Comparison of ENCODE assay signal across 10 cellular contexts in the genomic region with DNA sequence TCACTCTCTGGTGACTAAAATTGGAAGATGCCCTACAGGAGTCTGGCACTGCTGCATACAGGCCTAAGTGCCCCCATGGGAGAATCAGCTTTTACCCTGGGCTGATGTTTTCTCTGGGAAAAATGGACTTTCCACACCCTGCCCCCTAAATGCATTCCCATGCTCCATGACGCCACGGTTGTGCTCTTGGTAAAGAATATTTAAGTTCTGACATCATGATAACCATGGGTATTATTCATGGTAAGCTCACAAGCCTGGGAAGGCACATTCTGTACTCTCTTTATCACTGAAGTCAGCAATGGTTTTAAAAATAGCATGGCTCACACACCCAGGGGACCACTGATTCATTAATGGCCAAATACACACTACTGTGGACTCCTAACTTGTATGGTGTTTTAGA. TPM values are rescaled to one million over a fixed set of nuclear protein-coding genes. Genes with fewer than 3 reads are reported as not detected.
DNase-seq lines count a peak whose midpoint lies in the region; ATAC-seq and TF ChIP-seq lines count a peak whose summit lies in the region.
"Had no signal": no experiment of that assay in that cellular context is flagged by ENCODE, and none has a peak within 500 bp of the region (broad histone marks: within the 10 kb centered on the region; RNA-seq: fewer than 3 reads in every experiment).

No MANE protein-coding gene starts in this region.

- peak; percentile 92 for TF ChIP-seq EP300 in gastroesophageal sphincter (IDR thresholded peaks at IDR 0.05)

- H3K27ac ChIP-seq in gastroesophageal sphincter, result peak overlapping the region; percentile 51 to 76 (median 66)
- peak overlapping the region; percentile 89 for H3K27ac ChIP-seq in psoas muscle

- 57% methylated on average over 2 of the region's 2 CpGs; no CpG with 5 or more reads in 1 of the 2 donors for WGBS in gastroesophageal sphincter (ENCODE audit: low coverage in 1 of 2), 2 donors
- 5 to 18% (median 16%) methylated on average over 2 of the region's 2 CpGs for WGBS in psoas muscle, 3 donors

- TF ChIP-seq CTCF in AG10803 (conservative IDR thresholded peaks at IDR 0.05; ENCODE audit: low read length) (no peak), gastroesophageal sphincter (IDR thresholded peaks at IDR 0.05) (no peak), psoas muscle (IDR thresholded peaks at IDR 0.05) (no peak)

- H3K4me1 ChIP-seq in gastroesophageal sphincter (peaks cover 11 to 82% (median 32%) of the 10 kb centered on the region in 3 donors), psoas muscle (peaks cover 95% of the 10 kb centered on the region)

- TF ChIP-seq POLR2A in gastroesophageal sphincter (IDR thresholded peaks at IDR 0.05), result no peak

- peak; percentile 73 for ATAC-seq in gastroesophageal sphincter
- ATAC-seq in psoas muscle, result peak; percentile 77 to 84 (median 84)

- peak; percentile 85 for DNase-seq in AG10803 (ENCODE audit: low read depth)
- peak; percentile 99 for DNase-seq in amniotic epithelial cell (ENCODE audit: low read depth)
- DNase-seq in psoas muscle, result peak in 1 of 2 donors; percentile 70
- no peak for DNase-seq in OCI-M2 (lab: John Stamatoyannopoulos, UW; ENCODE audit: unreplicated experiment)
- DNase-seq in NCI-H1417 treated with DMSO at 0.1 percent for 48 hours (lab: John Stamatoyannopoulos, UW), result no peak
- no peak for DNase-seq in HuH-7.5 (ENCODE audit: low spot score)
- no peak for DNase-seq in NCI-H1436 (lab: John Stamatoyannopoulos, UW)
- DNase-seq: activated CD4-positive, alpha-beta memory T cell treated with anti-CD3 and anti-CD28 coated beads for 36 hours; CD4-positive, CD25-positive, alpha-beta regulatory T cell had no signal

- H3K36me3 ChIP-seq in gastroesophageal sphincter, result no peaks in the 10 kb centered on the region
- H3K36me3 ChIP-seq in psoas muscle (ENCODE audit: insufficient read depth in 1 of 2, low read depth in 1 of 2), result no peaks in the 10 kb centered on the region

- intact Hi-C loops in psoas muscle (cut with DNase I), result loop anchor here (5.0 kb wide), 2 partner anchors 42 to 663 kb away; partner anchors contain the start of gene SLC37A3 (in 1 of the 2)

- no peak overlapping the region for H3K4me3 ChIP-seq in AG10803 (ENCODE audit: low read length)
- no peak overlapping the region for H3K4me3 ChIP-seq in gastroesophageal sphincter
- H3K4me3 ChIP-seq in psoas muscle, result no peak overlapping the region

- H3K27me3 ChIP-seq in gastroesophageal sphincter (no peaks in the 10 kb centered on the region), psoas muscle (ENCODE audit: insufficient read depth in 3 of 3, low read length in 2 of 3) (no peaks in the 10 kb centered on the region)

- H3K9me3 ChIP-seq in gastroesophageal sphincter (no peaks in the 10 kb centered on the region), psoas muscle (no peaks in the 10 kb centered on the region)

RNA-seq across cellular contexts. Expression of gene HIPK2, which starts 43.4 kb away (rescaled TPM):
- total RNA-seq in gastroesophageal sphincter (10 to 100 TPM; 17.9 to 35.9 (median 22.4) TPM), psoas muscle (100 to 1,000 TPM in 2 of 4 donors, 10 to 100 TPM in 2; 74.7 to 166 (median 99.6) TPM)
- polyA plus RNA-seq in psoas muscle, result 10 to 100 TPM; 18.1 to 78.5 (median 26.0) TPM

Comparison
In these comparisons a context has a peak if more than half of its experiments do, and no peak if none do; other contexts are left out.
1. DNase-seq: peak in AG10803 (single experiment) and amniotic epithelial cell (single experiment); none in OCI-M2 (single experiment), NCI-H1417 treated with DMSO at 0.1 percent for 48 hours (single experiment), HuH-7.5 (single experiment) and NCI-H1436 (single experiment).